In the genomic region with DNA sequence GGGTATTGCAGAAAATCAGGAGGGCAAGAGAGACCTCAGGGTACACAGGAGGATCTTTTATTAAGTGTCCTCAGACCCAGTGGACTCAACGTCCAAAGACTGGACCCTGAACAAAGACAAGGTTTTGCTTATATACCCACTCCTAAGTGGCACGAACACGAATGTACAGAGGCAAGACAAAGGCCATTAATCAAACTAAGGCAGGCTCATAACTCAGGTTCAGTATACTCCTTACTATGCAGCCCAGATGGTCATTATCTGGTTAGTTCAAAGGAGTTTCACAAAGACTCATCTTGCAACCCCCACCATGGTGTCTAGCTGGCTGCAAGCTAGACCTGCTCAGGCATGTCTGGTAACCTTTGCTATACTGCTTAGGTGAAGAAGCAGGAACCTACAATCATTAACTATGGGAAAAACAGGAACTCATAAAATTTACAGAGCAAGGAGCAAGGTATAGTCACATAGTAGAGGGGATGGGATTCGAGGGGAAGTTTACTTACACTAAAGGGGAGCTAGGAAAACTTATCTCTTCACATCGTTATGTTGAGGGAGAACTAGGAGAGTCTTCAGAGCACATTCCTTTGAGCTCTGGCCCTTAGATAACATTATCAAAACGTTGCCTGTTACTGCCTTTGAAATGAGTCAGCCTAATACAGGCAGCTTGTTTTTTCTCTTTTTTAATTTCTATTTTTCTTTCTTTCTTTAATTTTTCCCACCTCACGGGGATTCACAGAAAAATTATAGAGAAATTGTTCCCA, we compare ENCODE assay signal across 10 cellular contexts. TPM values are rescaled to one million over a fixed set of nuclear protein-coding genes. Genes with fewer than 3 reads are reported as not detected.
DNase-seq lines count a peak whose midpoint lies in the region; ATAC-seq and TF ChIP-seq lines count a peak whose summit lies in the region.
"Had no signal": no experiment of that assay in that cellular context is flagged by ENCODE, and none has a peak within 500 bp of the region (broad histone marks: within the 10 kb centered on the region; RNA-seq: fewer than 3 reads in every experiment).

No MANE protein-coding gene starts in this region.

- peak; percentile 94 for ATAC-seq in GM18861 (IDR thresholded peaks at IDR 0.05; ENCODE audit: unreplicated experiment)
- ATAC-seq in GM21786 (IDR thresholded peaks at IDR 0.05; ENCODE audit: unreplicated experiment) = peak; percentile 91
- ATAC-seq in HG03457 (IDR thresholded peaks at IDR 0.05; ENCODE audit: unreplicated experiment) = peak; percentile 98
- ATAC-seq: Right ventricle myocardium inferior had no signal

- peaks cover 21% of the 10 kb centered on the region for H3K27me3 ChIP-seq in A673 (replicated peaks; ENCODE audit: insufficient read depth, low read depth, low read length, poor library complexity)
- H3K27me3 ChIP-seq in HAP-1 (ENCODE audit: low read depth) = peaks cover 31% of the 10 kb centered on the region

- H3K4me3 ChIP-seq in A673 (ENCODE audit: low read depth, low read length, poor library complexity, severe bottlenecking) = no peak overlapping the region
- H3K4me3 ChIP-seq in HAP-1 = no peak overlapping the region

- DNase-seq in glomerular visceral epithelial cell (ENCODE audit: extremely low spot score) = peak; percentile 59
- no peak for DNase-seq in A673 (ENCODE audit: low spot score)
- no peak for DNase-seq in T-helper 2 cell
- no peak for DNase-seq in HAP-1 (ENCODE audit: low spot score in 2 of 2)
- DNase-seq in stimulated activated naive CD4-positive, alpha-beta T cell (lab: John Stamatoyannopoulos, UW) = no peak
- DNase-seq: DMS79 treated with DMSO at 0.1 percent for 48 hours had no signal

- CTCF ChIA-PET in A673 (lab: Charles Lee) = no interaction called here

- intact Hi-C loops in A673 (cut with micrococcal nuclease; ENCODE audit: unreplicated experiment) = no loop called here

- H3K4me1 ChIP-seq in A673 (ENCODE audit: insufficient read depth, low read length, poor library complexity, severe bottlenecking) = no peaks in the 10 kb centered on the region
- H3K4me1 ChIP-seq in HAP-1 = no peaks in the 10 kb centered on the region

- in situ Hi-C loops in HAP-1 (cut with MboI; ENCODE audit: low sequenced_read_pairs) = no loop called here

- BruUV-seq in A673 (replicated peaks; lab: Mats Ljungman, UMichigan) = no TSS peak

- no peak for TF ChIP-seq CTCF in A673 (conservative IDR thresholded peaks at IDR 0.05; ENCODE audit: low read depth, low read length)

- H3K27ac ChIP-seq in A673 (ENCODE audit: low read depth, low read length, poor library complexity, severe bottlenecking) = no peak overlapping the region

- H3K9me3 ChIP-seq in A673 (ENCODE audit: low read depth, low read length, poor library complexity, severe bottlenecking) = no peaks in the 10 kb centered on the region
- no peaks in the 10 kb centered on the region; the same call in 1 of the 2 replicates for H3K9me3 ChIP-seq in HAP-1

- H3K36me3 ChIP-seq in A673 (ENCODE audit: insufficient read depth, low read length, poor library complexity, severe bottlenecking) = no peaks in the 10 kb centered on the region
- no peaks in the 10 kb centered on the region for H3K36me3 ChIP-seq in HAP-1 (replicated peaks)

- POLR2A ChIA-PET in A673 (lab: Charles Lee; ENCODE audit: low non-redundant PET) = no interaction called here

RNA-seq across cellular contexts. Expression of a gene that starts 33.9 kb away (rescaled TPM):
- total RNA-seq in A673 (2021) = 0.52 and 1.5 TPM in 2 replicates
